Comparison of ENCODE assay signal across 19 cellular contexts in the genomic region with DNA sequence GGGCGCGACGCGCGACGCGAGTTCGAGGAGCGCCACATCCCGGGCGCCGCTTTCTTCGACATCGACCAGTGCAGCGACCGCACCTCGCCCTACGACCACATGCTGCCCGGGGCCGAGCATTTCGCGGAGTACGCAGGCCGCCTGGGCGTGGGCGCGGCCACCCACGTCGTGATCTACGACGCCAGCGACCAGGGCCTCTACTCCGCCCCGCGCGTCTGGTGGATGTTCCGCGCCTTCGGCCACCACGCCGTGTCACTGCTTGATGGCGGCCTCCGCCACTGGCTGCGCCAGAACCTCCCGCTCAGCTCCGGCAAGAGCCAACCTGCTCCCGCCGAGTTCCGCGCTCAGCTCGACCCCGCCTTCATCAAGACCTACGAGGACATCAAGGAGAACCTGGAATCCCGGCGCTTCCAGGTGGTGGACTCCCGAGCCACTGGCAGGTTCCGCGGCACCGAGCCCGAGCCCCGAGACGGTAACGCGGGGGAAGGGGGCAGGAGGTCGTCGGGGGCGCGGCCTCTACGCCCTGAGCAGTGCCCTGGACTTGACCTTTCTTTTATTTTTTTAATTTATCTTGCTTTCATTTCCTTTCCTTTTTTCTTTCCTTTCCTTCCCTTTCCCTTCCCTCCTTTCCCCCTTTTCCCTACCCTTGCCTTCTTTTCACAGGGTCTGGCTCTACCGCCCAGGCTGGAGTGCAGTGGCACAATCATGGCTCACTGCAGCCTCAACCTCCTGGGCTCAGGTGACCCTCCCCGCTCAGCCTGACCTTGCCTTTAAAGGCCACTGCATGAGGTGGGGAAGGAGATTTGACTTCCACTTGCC. TPM values are rescaled to one million over a fixed set of nuclear protein-coding genes. Genes with fewer than 3 reads are reported as not detected.
"Had no signal": no experiment of that assay in that cellular context is flagged by ENCODE, and none has a peak within 500 bp of the region (broad histone marks: within the 10 kb centered on the region; RNA-seq: fewer than 3 reads in every experiment).

No MANE protein-coding gene starts in this region.

- H3K36me3 Mint-ChIP-seq: activated naive CD4-positive, alpha-beta T cell treated with anti-CD3 and anti-CD28 coated beads, Interleukin-2, amount 50 U/mL, for 72 hours; naive thymus-derived CD8-positive, alpha-beta T cell had no signal

- FAIRE-seq: colon had no signal

- H3K4me3 ChIP-seq: lung, sigmoid colon, SJSA1 had no signal

- H3K27ac ChIP-seq: sigmoid colon, SJSA1 had no signal

- H3K9me3 Mint-ChIP-seq: activated CD4-positive, alpha-beta T cell treated with anti-CD3 and anti-CD28 coated beads, Interleukin-2, amount 10 ng/mL, durations not matched to agents 7 days and 5 days; activated naive CD4-positive, alpha-beta T cell treated with anti-CD3 and anti-CD28 coated beads, Interleukin-2, amount 50 U/mL, for 72 hours; activated T-cell treated with anti-CD3 and anti-CD28 coated beads, Interleukin-2, amount 50 U/mL, for 72 hours; naive thymus-derived CD8-positive, alpha-beta T cell; T-helper 2 cell treated with Interferon-gamma antibody and Interleukin-4, amounts not matched to agents 5 μg/mL and 100 μg/mL, for 36 hours had no signal

- H3K4me3 Mint-ChIP-seq: activated CD4-positive, alpha-beta T cell treated with anti-CD3 and anti-CD28 coated beads, Interleukin-2, amount 10 ng/mL, durations not matched to agents 7 days and 5 days; activated T-cell treated with anti-CD3 and anti-CD28 coated beads, Interleukin-2, amount 50 U/mL, for 72 hours; naive thymus-derived CD8-positive, alpha-beta T cell; T-helper 2 cell treated with Interferon-gamma antibody and Interleukin-4, amounts not matched to agents 5 μg/mL and 100 μg/mL, for 36 hours had no signal

- DNase-seq: activated CD4-positive, alpha-beta T cell treated with anti-CD3 and anti-CD28 coated beads, Interleukin-2, amount 10 ng/mL, durations not matched to agents 7 days and 5 days; activated CD4-positive, CD25-positive, alpha-beta regulatory T cell; activated CD8-positive, alpha-beta memory T cell treated with anti-CD3 and anti-CD28 coated beads, Interleukin-2, amount 50 U/mL, for 48 hours; activated gamma-delta T cell; activated T-cell treated with anti-CD3 and anti-CD28 coated beads, Interleukin-2, amount 50 U/mL, for 72 hours; amniotic stem cell; foreskin fibroblast; hypothalamus; midbrain; sigmoid colon; stimulated activated CD4-positive, alpha-beta T cell treated with anti-CD3 and anti-CD28 coated beads, Interleukin-12 subunit alpha, Interleukin-12 subunit beta, amount 100 ng/mL, for 4 hours; stimulated activated CD4-positive, alpha-beta T cell treated with anti-CD3 and anti-CD28 coated beads, Interleukin-2, amount 100 ng/mL, for 24 hours; SW 1271 had no signal

- H3K9me3 ChIP-seq: sigmoid colon, SJSA1 had no signal

- H3K27ac Mint-ChIP-seq: activated CD4-positive, alpha-beta T cell treated with anti-CD3 and anti-CD28 coated beads, Interleukin-2, amount 10 ng/mL, durations not matched to agents 7 days and 5 days; activated T-cell treated with anti-CD3 and anti-CD28 coated beads, Interleukin-2, amount 50 U/mL, for 72 hours; naive thymus-derived CD8-positive, alpha-beta T cell; T-helper 2 cell treated with Interferon-gamma antibody and Interleukin-4, amounts not matched to agents 5 μg/mL and 100 μg/mL, for 36 hours had no signal

- ATAC-seq: activated naive CD4-positive, alpha-beta T cell treated with anti-CD3 and anti-CD28 coated beads, Interleukin-2, amount 50 U/mL, for 72 hours; activated T-cell treated with anti-CD3 and anti-CD28 coated beads, Interleukin-2, amount 50 U/mL, for 72 hours; naive thymus-derived CD8-positive, alpha-beta T cell had no signal

- H3K27me3 ChIP-seq: sigmoid colon, SJSA1 had no signal

RNA-seq across cellular contexts. Expression of a gene that starts 5.3 kb away (rescaled TPM):
- total RNA-seq: naive thymus-derived CD8-positive, alpha-beta T cell had no signal
